13 cellular contexts compared by ENCODE assay signal in genomic region chr3:152785051-152785450, GRCh38.
"Had no signal": no experiment of that assay in that cellular context is flagged by ENCODE, and none has a peak within 500 bp of the region (broad histone marks: within the 10 kb centered on the region; RNA-seq: fewer than 3 reads in every experiment).

No MANE protein-coding gene starts in this region.

- DNase-seq: activated B cell treated with CpG ODN at 0.5 μM for 24 hours; activated CD4-positive, alpha-beta memory T cell treated with anti-CD3 and anti-CD28 coated beads for 36 hours; activated CD4-positive, alpha-beta T cell treated with anti-CD3 and anti-CD28 coated beads for 4 hours; activated naive CD4-positive, alpha-beta T cell treated with Interleukin-2 at 50 U/mL for 16 hours; activated naive CD8-positive, alpha-beta T cell treated with anti-CD3 and anti-CD28 coated beads, Interleukin-2, amount 10 ng/mL, durations not matched to agents 7 days and 5 days; activated T-cell treated with anti-CD3 and anti-CD28 coated beads for 4 hours; amygdala; dermis blood vessel endothelial cell; effector memory CD8-positive, alpha-beta T cell; left ventricle myocardium superior; right cardiac atrium; stimulated activated naive CD8-positive, alpha-beta T cell treated with anti-CD3 and anti-CD28 coated beads, Interleukin-15, Interleukin-2, amounts not matched to agents 100 U/mL and 50 U/mL, for 24 hours had no signal

- FAIRE-seq: urothelium cell line had no signal
